15 cellular contexts compared by ENCODE assay signal in genomic region chr19:10887616-10888367, GRCh38. TPM values are rescaled to one million over a fixed set of nuclear protein-coding genes. Genes with fewer than 3 reads are reported as not detected.
DNase-seq lines count a peak whose midpoint lies in the region; ATAC-seq and TF ChIP-seq lines count a peak whose summit lies in the region.
"Had no signal": no experiment of that assay in that cellular context is flagged by ENCODE, and none has a peak within 500 bp of the region (broad histone marks: within the 10 kb centered on the region; RNA-seq: fewer than 3 reads in every experiment).

No MANE protein-coding gene starts in this region.

- H3K36me3 ChIP-seq in Karpas-422 (ENCODE audit: insufficient read depth, low read length), result no peaks in the 10 kb centered on the region

- H3K27ac ChIP-seq in Karpas-422 (ENCODE audit: low read length), result peak overlapping the region; percentile 98
- H3K27ac ChIP-seq: VCaP had no signal

- H3K4me1 ChIP-seq in Karpas-422 (ENCODE audit: low read length), result peaks cover 55% of the 10 kb centered on the region

- H3K36me3 Mint-ChIP-seq in progenitor cell of endocrine pancreas (ENCODE audit: insufficient read depth), result no peaks in the 10 kb centered on the region

- H3K9ac ChIP-seq in Karpas-422 (ENCODE audit: low read length), result peak overlapping the region; percentile 78

- no peak for ATAC-seq in HG03469 (IDR thresholded peaks at IDR 0.05; ENCODE audit: unreplicated experiment)
- ATAC-seq: left colon had no signal

- H3K4me3 ChIP-seq in Karpas-422 (ENCODE audit: low read length), result peak overlapping the region; percentile 58
- H3K4me3 ChIP-seq in epithelial cell of esophagus (ENCODE audit: low read length), result no peak overlapping the region

- TF ChIP-seq CTCF in epithelial cell of esophagus (IDR thresholded peaks at IDR 0.05; ENCODE audit: insufficient read depth, low read depth, low read length, missing control alignments) (no peak), progenitor cell of endocrine pancreas (IDR thresholded peaks at IDR 0.05; ENCODE audit: unreplicated experiment) (no peak)

- H3K79me2 ChIP-seq in Karpas-422 (ENCODE audit: low read length), result peaks cover 75% of the 10 kb centered on the region

- peak overlapping the region; percentile 70 for H3K4me2 ChIP-seq in Karpas-422 (ENCODE audit: low read depth, low read length, poor library complexity, severe bottlenecking)

- H3K9me3 Mint-ChIP-seq in progenitor cell of endocrine pancreas (ENCODE audit: low read depth), result no peaks in the 10 kb centered on the region

- H3K4me1 Mint-ChIP-seq in progenitor cell of endocrine pancreas (ENCODE audit: low read depth), result peaks cover 22% of the 10 kb centered on the region

- no peaks in the 10 kb centered on the region for H3K27me3 ChIP-seq in Karpas-422 (ENCODE audit: low read length)

- H4K20me1 ChIP-seq in Karpas-422 (ENCODE audit: insufficient read depth, low read depth, low read length), result no peaks in the 10 kb centered on the region

- no peaks in the 10 kb centered on the region for H3K9me2 ChIP-seq in Karpas-422 (replicated peaks; ENCODE audit: insufficient read depth, low read length)

- H2AFZ ChIP-seq in Karpas-422 (ENCODE audit: low read length), result no peak overlapping the region

- H3K27ac Mint-ChIP-seq in progenitor cell of endocrine pancreas, result peak overlapping the region; percentile 77

- H3K4me3 Mint-ChIP-seq in progenitor cell of endocrine pancreas (ENCODE audit: low read depth), result no peak overlapping the region

- no peaks in the 10 kb centered on the region for H3K27me3 Mint-ChIP-seq in progenitor cell of endocrine pancreas

- DNase-seq in EL (peak; percentile 32), Karpas-422 (peak; percentile 76), epithelial cell of esophagus (ENCODE audit: low read depth) (peak; percentile 48), progenitor cell of endocrine pancreas (ENCODE audit: low spot score, unreplicated experiment) (no peak), NCI-H1417 (lab: John Stamatoyannopoulos, UW) (no peak), cerebellum (ENCODE audit: low spot score) (no peak), NCI-H2227 treated with DMSO at 0.1 percent for 48 hours (lab: John Stamatoyannopoulos, UW) (no peak)
- DNase-seq: activated CD8-positive, alpha-beta memory T cell treated with anti-CD3 and anti-CD28 coated beads, Interleukin-2, amount 50 U/mL, for 4 hours; cortex of kidney; left colon; NCI-H345; Right ventricle myocardium superior; stimulated activated naive CD4-positive, alpha-beta T cell had no signal

- H3K9me3 ChIP-seq in Karpas-422 (ENCODE audit: low read length), result no peaks in the 10 kb centered on the region

RNA-seq across cellular contexts. Expression of gene CARM1, which starts 16.4 kb away (rescaled TPM):
- total RNA-seq in Karpas-422 (2014; rRNA removed; shearing (Covaris generic); ENCODE audit: low replicate concordance), result 32.7 and 38.2 TPM in 2 replicates
- total RNA-seq in progenitor cell of endocrine pancreas (77.6 and 86.0 TPM in 2 replicates), cerebellum (26.0 TPM)

RNA-seq across cellular contexts. Expression of gene C19orf38, which starts 39.6 kb away (rescaled TPM):
- total RNA-seq in Karpas-422 (2014; rRNA removed; shearing (Covaris generic); ENCODE audit: low replicate concordance), result 6.1 and 12.9 TPM in 2 replicates
- 0.31 and 0.33 TPM in 2 replicates for total RNA-seq in progenitor cell of endocrine pancreas
- total RNA-seq in cerebellum, result 0.54 TPM

RNA-seq across cellular contexts. Expression of gene YIPF2, which starts 40.6 kb away (rescaled TPM):
- total RNA-seq in Karpas-422 (2014; rRNA removed; shearing (Covaris generic); ENCODE audit: low replicate concordance), result 26.8 and 45.6 TPM in 2 replicates
- total RNA-seq in progenitor cell of endocrine pancreas (49.1 and 53.3 TPM in 2 replicates), cerebellum (30.0 TPM)

RNA-seq across cellular contexts. Expression of gene TIMM29, which starts 40.8 kb away (rescaled TPM):
- total RNA-seq in Karpas-422 (2014; rRNA removed; shearing (Covaris generic); ENCODE audit: low replicate concordance), result 16.5 and 28.1 TPM in 2 replicates
- 25.6 and 29.4 TPM in 2 replicates for total RNA-seq in progenitor cell of endocrine pancreas
- 18.7 TPM for total RNA-seq in cerebellum

RNA-seq across cellular contexts. Expression of gene TMED1, which starts 51.8 kb away (rescaled TPM):
- 10.2 and 24.4 TPM in 2 replicates for total RNA-seq in Karpas-422 (2014; rRNA removed; shearing (Covaris generic); ENCODE audit: low replicate concordance)
- total RNA-seq in progenitor cell of endocrine pancreas, result 32.6 and 39.3 TPM in 2 replicates
- total RNA-seq in cerebellum, result 8.0 TPM

Comparison
In these comparisons a context has a peak if more than half of its experiments do, and no peak if none do; other contexts are left out.
1. DNase-seq: peak in EL (single experiment), Karpas-422 (single experiment) and epithelial cell of esophagus (single experiment); none in progenitor cell of endocrine pancreas (single experiment), NCI-H1417 (0 of 3), cerebellum (single experiment) and NCI-H2227 treated with DMSO at 0.1 percent for 48 hours (single experiment).